Comparison of ENCODE assay signal across 1 cellular context in genomic region chr22:17013396-17014100, GRCh38.
TF ChIP-seq lines count a peak whose summit lies in the region.

No MANE protein-coding gene starts in this region.

TF ChIP-seq in GM12878, 131 proteins besides CTCF, POLR2A, EP300 and RAD21 (continued from another document):
- TF ChIP-seq ZBTB4 (CRISPR knock-in tag; IDR thresholded peaks at IDR 0.05): no peak
- no peak for TF ChIP-seq ZNF622 (IDR thresholded peaks at IDR 0.05)
- no peak for TF ChIP-seq RELA (IDR thresholded peaks at IDR 0.05; ENCODE audit: borderline replicate concordance, partially characterized antibody)
- no peak for TF ChIP-seq MTA3 (IDR thresholded peaks at IDR 0.05; ENCODE audit: borderline replicate concordance, low read length)
- TF ChIP-seq TARDBP (IDR thresholded peaks at IDR 0.05; ENCODE audit: borderline replicate concordance): no peak
- TF ChIP-seq POLR2AphosphoS2 (IDR thresholded peaks at IDR 0.05; ENCODE audit: low read depth, low read length): no peak
